ENCODE assay signal across 25 cellular contexts in genomic region chr5:145777445-145778063, GRCh38. TPM values are rescaled to one million over a fixed set of nuclear protein-coding genes. Genes with fewer than 3 reads are reported as not detected.
DNase-seq lines count a peak whose midpoint lies in the region; ATAC-seq and TF ChIP-seq lines count a peak whose summit lies in the region.
"Had no signal": no experiment of that assay in that cellular context is flagged by ENCODE, and none has a peak within 500 bp of the region (broad histone marks: within the 10 kb centered on the region; RNA-seq: fewer than 3 reads in every experiment).

No MANE protein-coding gene starts in this region.

- peaks cover 0 to 21% (median 6%) of the 10 kb centered on the region in 9 donors for H3K4me1 ChIP-seq in heart right ventricle
- H3K4me1 ChIP-seq in left ventricle myocardium inferior = peaks cover 12% of the 10 kb centered on the region

- no peak overlapping the region for H3K4me3 ChIP-seq in heart right ventricle
- no peak overlapping the region for H3K4me3 ChIP-seq in left ventricle myocardium inferior

- WGBS in heart right ventricle, 2 donors = 87 to 88% methylated on average over 11 of the region's 11 CpGs

- H3K27ac ChIP-seq in heart right ventricle (no peak overlapping the region), left ventricle myocardium inferior (replicated peaks) (no peak overlapping the region), angular gyrus (ENCODE audit: low read depth, low read length) (peak overlapping the region; percentile 84)
- H3K27ac ChIP-seq: C4-2B, HL-60 had no signal

- H3K4me1 Mint-ChIP-seq in stimulated activated effector memory CD8-positive, alpha-beta T cell treated with anti-CD3 and anti-CD28 coated beads, Interleukin-12 subunit alpha, Interleukin-12 subunit beta, amount 100 ng/mL, for 72 hours = no peaks in the 10 kb centered on the region
- H3K4me1 Mint-ChIP-seq: B cell; CD8-positive, alpha-beta memory T cell had no signal

- H3K4me3 Mint-ChIP-seq in stimulated activated effector memory CD8-positive, alpha-beta T cell treated with anti-CD3 and anti-CD28 coated beads, Interleukin-12 subunit alpha, Interleukin-12 subunit beta, amount 100 ng/mL, for 72 hours = no peak overlapping the region
- H3K4me3 Mint-ChIP-seq: B cell; CD8-positive, alpha-beta memory T cell had no signal

- ATAC-seq in heart right ventricle = peak in 6 of 8 donors; percentile 14 to 73 (median 40)
- peak; percentile 24 for ATAC-seq in stimulated activated effector memory CD8-positive, alpha-beta T cell treated with anti-CD3 and anti-CD28 coated beads, Interleukin-12 subunit alpha, Interleukin-12 subunit beta, amount 100 ng/mL, for 72 hours
- no peak for ATAC-seq in HG03159 (IDR thresholded peaks at IDR 0.05; ENCODE audit: unreplicated experiment)
- ATAC-seq: HCT116 had no signal

- H3K36me3 ChIP-seq in heart right ventricle = no peaks in the 10 kb centered on the region
- no peaks in the 10 kb centered on the region for H3K36me3 ChIP-seq in left ventricle myocardium inferior

- H3K27ac Mint-ChIP-seq in stimulated activated effector memory CD8-positive, alpha-beta T cell treated with anti-CD3 and anti-CD28 coated beads, Interleukin-12 subunit alpha, Interleukin-12 subunit beta, amount 100 ng/mL, for 72 hours = no peak overlapping the region
- H3K27ac Mint-ChIP-seq: B cell; CD8-positive, alpha-beta memory T cell had no signal

- no peak for DNase-seq in heart right ventricle
- no peak for DNase-seq in left ventricle myocardium inferior
- peak; percentile 2 for DNase-seq in LHCN-M2 (ENCODE audit: low read depth)
- no peak for DNase-seq in stimulated activated effector memory CD8-positive, alpha-beta T cell treated with anti-CD3 and anti-CD28 coated beads, Interleukin-12 subunit alpha, Interleukin-12 subunit beta, amount 100 ng/mL, for 72 hours (ENCODE audit: low spot score in 2 of 2)
- DNase-seq in NCI-H1694 (lab: John Stamatoyannopoulos, UW) = no peak
- DNase-seq in NCI-H2107 (lab: John Stamatoyannopoulos, UW) = no peak
- DNase-seq: CD8-positive, alpha-beta memory T cell; DMS153; DND-41; Karpas-422; MV-4-11; NCI-H1417; NCI-H1694 treated with DMSO at 0.1 percent for 48 hours; NCI-H2081; NCI-H2171; NCI-H345; NCI-H510A treated with DMSO at 0.1 percent for 48 hours; NCI-H774; SW 1271 had no signal

- H3K36me3 Mint-ChIP-seq in stimulated activated effector memory CD8-positive, alpha-beta T cell treated with anti-CD3 and anti-CD28 coated beads, Interleukin-12 subunit alpha, Interleukin-12 subunit beta, amount 100 ng/mL, for 72 hours = no peaks in the 10 kb centered on the region
- H3K36me3 Mint-ChIP-seq: CD8-positive, alpha-beta memory T cell had no signal

- TF ChIP-seq CTCF in heart right ventricle (IDR thresholded peaks at IDR 0.05) (no peak), left ventricle myocardium inferior (IDR thresholded peaks at IDR 0.05; ENCODE audit: borderline replicate concordance) (no peak)

- no peaks in the 10 kb centered on the region for H3K9me3 Mint-ChIP-seq in stimulated activated effector memory CD8-positive, alpha-beta T cell treated with anti-CD3 and anti-CD28 coated beads, Interleukin-12 subunit alpha, Interleukin-12 subunit beta, amount 100 ng/mL, for 72 hours
- H3K9me3 Mint-ChIP-seq: CD8-positive, alpha-beta memory T cell had no signal

- H3K27me3 ChIP-seq in heart right ventricle = no peaks in the 10 kb centered on the region
- H3K27me3 ChIP-seq in left ventricle myocardium inferior (ENCODE audit: low read depth) = no peaks in the 10 kb centered on the region

- intact Hi-C loops in heart right ventricle (cut with DNase I) = no loop called here
- intact Hi-C loops in left ventricle myocardium inferior (cut with micrococcal nuclease) = no loop called here

- no peaks in the 10 kb centered on the region for H3K9me3 ChIP-seq in heart right ventricle
- no peaks in the 10 kb centered on the region for H3K9me3 ChIP-seq in left ventricle myocardium inferior (replicated peaks)

RNA-seq across cellular contexts. Expression of gene PRELID2, which starts 57.6 kb away (rescaled TPM):
- total RNA-seq in heart right ventricle (10 to 100 TPM in 8 of 10 donors, 1 to 10 TPM in 2; 6.8 to 83.7 (median 13.7) TPM), left ventricle myocardium inferior (12.2 TPM), LHCN-M2 (2014; rRNA removed) (9.8 and 11.0 TPM in 2 replicates)
- 1 to 10 TPM; 1.2 to 7.2 TPM for polyA plus RNA-seq in heart right ventricle
- polyA plus RNA-seq in LHCN-M2 (2012) = 5.2 TPM
